ENCODE assay signal across 28 cellular contexts in the genomic region with DNA sequence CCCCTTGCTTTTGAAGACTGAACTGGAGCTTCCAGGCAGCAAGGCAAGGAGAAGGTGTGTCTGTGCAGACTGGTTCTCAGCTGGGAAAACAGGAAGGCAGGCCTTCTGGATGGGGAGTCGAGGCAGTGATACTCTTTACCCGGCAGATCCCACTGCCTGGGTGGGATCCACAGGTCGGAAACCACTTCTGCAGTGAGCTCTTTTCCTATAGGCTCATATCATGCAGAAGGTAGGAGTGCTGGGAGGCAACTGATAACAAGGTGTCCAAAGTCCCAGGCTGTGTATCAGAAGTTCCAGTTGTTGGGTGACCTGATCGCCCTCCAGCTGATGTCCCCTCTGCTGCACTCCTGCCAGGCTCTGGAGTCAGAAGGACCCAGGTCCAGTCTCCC. TPM values are rescaled to one million over a fixed set of nuclear protein-coding genes. Genes with fewer than 3 reads are reported as not detected.
DNase-seq lines count a peak whose midpoint lies in the region; ATAC-seq and TF ChIP-seq lines count a peak whose summit lies in the region.
"Had no signal": no experiment of that assay in that cellular context is flagged by ENCODE, and none has a peak within 500 bp of the region (broad histone marks: within the 10 kb centered on the region; RNA-seq: fewer than 3 reads in every experiment).

No MANE protein-coding gene starts in this region.

- peaks cover 25% of the 10 kb centered on the region for H3K4me1 Mint-ChIP-seq in nephron progenitor cell

- H3K9me3 Mint-ChIP-seq in nephron progenitor cell = peaks cover 3% of the 10 kb centered on the region
- H3K9me3 Mint-ChIP-seq: activated naive CD8-positive, alpha-beta T cell treated with anti-CD3 and anti-CD28 coated beads, Interleukin-2, amount 10 ng/mL, durations not matched to agents 7 days and 5 days; activated T-helper 2 cell treated with anti-CD3 and anti-CD28 coated beads, Interferon-gamma antibody, Interleukin-2, Interleukin-4, amounts not matched to agents 10 μg/mL and 5 μg/mL and 100 μg/mL, durations not matched to agents 14 hours and 24 hours and 36 hours; HFFc6 had no signal

- H3K4me1 ChIP-seq in muscle layer of duodenum (ENCODE audit: control insufficient read depth in 1 of 2, insufficient read depth in 2 of 2, low read length in 2 of 2) = peaks cover 0 to 3% of the 10 kb centered on the region in 2 donors
- no peaks in the 10 kb centered on the region for H3K4me1 ChIP-seq in aorta (ENCODE audit: control insufficient read depth in 1 of 2, insufficient read depth in 2 of 2, low read length in 2 of 2)
- H3K4me1 ChIP-seq: BE2C had no signal

- no peaks in the 10 kb centered on the region for H3K36me3 Mint-ChIP-seq in nephron progenitor cell (ENCODE audit: low read depth)
- H3K36me3 Mint-ChIP-seq: activated naive CD8-positive, alpha-beta T cell treated with anti-CD3 and anti-CD28 coated beads, Interleukin-2, amount 10 ng/mL, durations not matched to agents 7 days and 5 days; neural progenitor cell had no signal

- WGBS in aorta, 2 donors = 87 to 89% methylated on average over 4 of the region's 4 CpGs

- peak; percentile 6 for ATAC-seq in left ventricle myocardium superior
- no peak for ATAC-seq in Right ventricle myocardium superior (ENCODE audit: poor library complexity)
- ATAC-seq in esophagus mucosa = peak; percentile 50
- ATAC-seq in aorta (ENCODE audit: low FRiP score) = no peak
- ATAC-seq: GM12878, psoas muscle had no signal

- H3K9me3 ChIP-seq in muscle layer of duodenum (ENCODE audit: control insufficient read depth in 1 of 2, low read length in 2 of 2) (no peaks in the 10 kb centered on the region), aorta (ENCODE audit: control insufficient read depth, low read length) (no peaks in the 10 kb centered on the region)
- H3K9me3 ChIP-seq: BE2C, psoas muscle, upper lobe of left lung had no signal

- H3K27me3 Mint-ChIP-seq in nephron progenitor cell (ENCODE audit: low read depth, poor library complexity) = peaks cover 18% of the 10 kb centered on the region
- H3K27me3 Mint-ChIP-seq: activated naive CD8-positive, alpha-beta T cell treated with anti-CD3 and anti-CD28 coated beads, Interleukin-2, amount 10 ng/mL, durations not matched to agents 7 days and 5 days had no signal

- no peak overlapping the region for H3K4me3 Mint-ChIP-seq in nephron progenitor cell
- H3K4me3 Mint-ChIP-seq: activated naive CD8-positive, alpha-beta T cell treated with anti-CD3 and anti-CD28 coated beads, Interleukin-2, amount 10 ng/mL, durations not matched to agents 7 days and 5 days; endodermal cell; HFFc6; neural progenitor cell had no signal

- H3K4me3 ChIP-seq in muscle layer of duodenum (ENCODE audit: low read depth in 1 of 2, low read length in 2 of 2) (peak overlapping the region in 1 of 2 donors; percentile 31), aorta (ENCODE audit: low read length in 2 of 2) (no peak overlapping the region)
- H3K4me3 ChIP-seq: GM12878, neural progenitor cell, psoas muscle had no signal

- H3K27ac Mint-ChIP-seq in nephron progenitor cell = no peak overlapping the region
- H3K27ac Mint-ChIP-seq: activated naive CD8-positive, alpha-beta T cell treated with anti-CD3 and anti-CD28 coated beads, Interleukin-2, amount 10 ng/mL, durations not matched to agents 7 days and 5 days; activated T-helper 2 cell treated with anti-CD3 and anti-CD28 coated beads, Interferon-gamma antibody, Interleukin-2, Interleukin-4, amounts not matched to agents 10 μg/mL and 5 μg/mL and 100 μg/mL, durations not matched to agents 14 hours and 24 hours and 36 hours; endodermal cell; HFFc6 had no signal

- H3K27me3 ChIP-seq in muscle layer of duodenum (ENCODE audit: low read depth, low read length) (no peaks in the 10 kb centered on the region), aorta (ENCODE audit: control insufficient read depth in 1 of 2, insufficient read depth in 2 of 2, low read length in 1 of 2) (no peaks in the 10 kb centered on the region)
- H3K27me3 ChIP-seq: BE2C, neural progenitor cell, upper lobe of left lung had no signal

- no peak for TF ChIP-seq CTCF in nephron progenitor cell (IDR thresholded peaks at IDR 0.05)

- DNase-seq in left ventricle myocardium superior (no peak), Right ventricle myocardium superior (no peak), aorta (peak; percentile 9 to 10), nephron progenitor cell (no peak)
- no peak for DNase-seq in stimulated activated naive CD4-positive, alpha-beta T cell (lab: John Stamatoyannopoulos, UW)
- DNase-seq in activated CD4-positive, alpha-beta T cell treated with anti-CD3 and anti-CD28 coated beads, Interleukin-2, amount 50 U/mL, for 4 hours = no peak
- DNase-seq: activated CD8-positive, alpha-beta memory T cell treated with anti-CD3 and anti-CD28 coated beads, Interleukin-2, amount 50 U/mL, for 48 hours; activated naive CD8-positive, alpha-beta T cell treated with anti-CD3 and anti-CD28 coated beads, Interleukin-2, amount 10 ng/mL, durations not matched to agents 7 days and 5 days; BE2C; COR-L47; DND-41; HFFc6; NCI-H1105; NCI-H2029 treated with DMSO at 0.1 percent for 48 hours; stimulated activated CD4-positive, alpha-beta T cell treated with anti-CD3 and anti-CD28 coated beads, Interleukin-12 subunit alpha, Interleukin-12 subunit beta, amount 100 ng/mL, for 4 hours; stimulated activated CD4-positive, alpha-beta T cell treated with anti-CD3 and anti-CD28 coated beads, Interleukin-4, amount 100 ng/mL, for 4 hours; upper lobe of left lung; WERI-Rb-1 had no signal

- intact Hi-C loops in left ventricle myocardium superior (cut with micrococcal nuclease) (no loop called here), Right ventricle myocardium superior (cut with DNase I) (no loop called here), aorta (cut with DNase I) (no loop called here)

- H3K36me3 ChIP-seq in muscle layer of duodenum (ENCODE audit: control insufficient read depth in 1 of 2, insufficient read depth in 2 of 2, low read length in 2 of 2) = no peaks in the 10 kb centered on the region
- no peaks in the 10 kb centered on the region for H3K36me3 ChIP-seq in aorta (ENCODE audit: control insufficient read depth in 1 of 2, insufficient read depth in 2 of 2, low read length in 1 of 2)
- H3K36me3 ChIP-seq: BE2C, neural progenitor cell, upper lobe of left lung, WERI-Rb-1 had no signal

- H3K27ac ChIP-seq in muscle layer of duodenum (ENCODE audit: low read length) (peak overlapping the region; percentile 82), aorta (ENCODE audit: low read depth in 1 of 2, low read length in 2 of 2) (no peak overlapping the region)
- H3K27ac ChIP-seq: neural progenitor cell, psoas muscle, upper lobe of left lung, WERI-Rb-1 had no signal

RNA-seq across cellular contexts. Expression of gene ACOT11, which starts 17.1 kb away (rescaled TPM):
- total RNA-seq in left ventricle myocardium superior = 48.9 TPM
- 38.5 TPM for total RNA-seq in Right ventricle myocardium superior
- total RNA-seq in esophagus mucosa = 16.1 TPM
- total RNA-seq in aorta = 10 to 100 TPM; 17.5 to 20.9 TPM
- polyA plus RNA-seq in aorta = 1 to 10 TPM; 6.4 to 7.3 TPM

RNA-seq across cellular contexts. Expression of gene FAM151A, which starts 58.2 kb away (rescaled TPM):
- total RNA-seq in left ventricle myocardium superior (1.2 TPM), Right ventricle myocardium superior (2.1 TPM), esophagus mucosa (not detected), aorta (not detected)
- under 1 TPM in 1 of 2 donors, not detected in 1; 0.08 TPM for polyA plus RNA-seq in aorta
- total RNA-seq: activated naive CD8-positive, alpha-beta T cell treated with anti-CD3 and anti-CD28 coated beads, Interleukin-2, amount 10 ng/mL, durations not matched to agents 7 days and 5 days; activated T-helper 2 cell treated with anti-CD3 and anti-CD28 coated beads, Interferon-gamma antibody, Interleukin-2, Interleukin-4, amounts not matched to agents 10 μg/mL and 5 μg/mL and 100 μg/mL, durations not matched to agents 14 hours and 24 hours and 36 hours; endodermal cell; fibroblast of lung; HFFc6; psoas muscle; SK-MEL-5; T-helper 1 cell treated with Interleukin-12 subunit alpha and Interleukin-12 subunit beta and Interleukin-4 antibody, amounts not matched to agents 30 ng/mL and 1 ng/mL, for 36 hours; upper lobe of left lung had no signal
- polyA plus RNA-seq: fibroblast of lung had no signal

Comparison
In these comparisons a context has a peak if more than half of its experiments do, and no peak if none do; other contexts are left out.
1. ATAC-seq: peak in left ventricle myocardium superior (single experiment) and esophagus mucosa (single experiment); none in Right ventricle myocardium superior (single experiment) and aorta (single experiment).
2. DNase-seq: peak in aorta (2 of 2); none in left ventricle myocardium superior (single experiment), Right ventricle myocardium superior (single experiment), stimulated activated naive CD4-positive, alpha-beta T cell (0 of 6), nephron progenitor cell (single experiment) and activated CD4-positive, alpha-beta T cell treated with anti-CD3 and anti-CD28 coated beads, Interleukin-2, amount 50 U/mL, for 4 hours (0 of 2).